Comparison of ENCODE assay signal across 15 cellular contexts in the genomic region with DNA sequence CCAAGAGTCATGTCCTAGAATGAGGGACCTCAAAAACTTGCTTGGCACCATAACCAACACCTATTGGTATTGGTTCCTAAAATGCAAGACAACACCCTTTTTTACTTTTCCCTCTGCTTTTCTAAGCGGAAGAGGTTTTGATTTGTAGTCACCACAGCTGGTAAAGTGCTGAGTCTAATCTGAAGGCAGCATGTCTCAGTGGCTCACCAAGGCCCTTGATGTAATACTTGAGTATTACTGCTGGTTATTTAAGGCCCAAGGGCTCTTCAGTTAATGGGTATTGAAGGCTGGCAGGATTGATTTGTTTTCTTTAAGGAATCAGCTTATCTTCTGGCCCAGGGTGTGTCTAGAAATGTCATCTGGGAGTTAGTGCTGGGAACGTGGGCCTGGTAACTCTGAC.
DNase-seq lines count a peak whose midpoint lies in the region; ATAC-seq and TF ChIP-seq lines count a peak whose summit lies in the region.
"Had no signal": no experiment of that assay in that cellular context is flagged by ENCODE, and none has a peak within 500 bp of the region (broad histone marks: within the 10 kb centered on the region; RNA-seq: fewer than 3 reads in every experiment).

No MANE protein-coding gene starts in this region.

- H3K27me3 ChIP-seq in lower lobe of right lung (ENCODE audit: low read depth): no peaks in the 10 kb centered on the region

- H3K4me3 ChIP-seq in lower lobe of right lung: no peak overlapping the region
- H3K4me3 ChIP-seq: GM23338 had no signal

- DNase-seq in NCI-H524 treated with DMSO at 0.1 percent for 48 hours (lab: John Stamatoyannopoulos, UW) (peak; percentile 21), RPMI8226 (peak; percentile 3), lower lobe of right lung (no peak), NCI-H1436 treated with DMSO at 0.1 percent for 48 hours (lab: John Stamatoyannopoulos, UW) (no peak)
- no peak for DNase-seq in activated CD8-positive, alpha-beta memory T cell treated with anti-CD3 and anti-CD28 coated beads, Interleukin-2, amount 50 U/mL, for 48 hours
- DNase-seq: C1 segment of cervical spinal cord; Calu3; CD4-positive, alpha-beta memory T cell; COR-L47; DMS53; DND-41; H9 had no signal

- peak; percentile 48 to 59 for ATAC-seq in lower lobe of right lung
- ATAC-seq in GM21423 (IDR thresholded peaks at IDR 0.05; ENCODE audit: unreplicated experiment): no peak
- ATAC-seq: GM23338, HCT116 had no signal

- intact Hi-C loops in lower lobe of right lung (cut with DNase I): no loop called here

- no peaks in the 10 kb centered on the region for H3K9me3 ChIP-seq in lower lobe of right lung

- H3K36me3 ChIP-seq in lower lobe of right lung: no peaks in the 10 kb centered on the region

- H3K27ac ChIP-seq in lower lobe of right lung: no peak overlapping the region

- H3K4me1 ChIP-seq in lower lobe of right lung: no peaks in the 10 kb centered on the region

- no peak for TF ChIP-seq CTCF in lower lobe of right lung (IDR thresholded peaks at IDR 0.05)

Comparison
In these comparisons a context has a peak if more than half of its experiments do, and no peak if none do; other contexts are left out.
1. DNase-seq: peak in NCI-H524 treated with DMSO at 0.1 percent for 48 hours (single experiment) and RPMI8226 (single experiment); none in lower lobe of right lung (single experiment), activated CD8-positive, alpha-beta memory T cell treated with anti-CD3 and anti-CD28 coated beads, Interleukin-2, amount 50 U/mL, for 48 hours (single experiment) and NCI-H1436 treated with DMSO at 0.1 percent for 48 hours (single experiment).